ENCODE assay signal across 28 cellular contexts in the genomic region with DNA sequence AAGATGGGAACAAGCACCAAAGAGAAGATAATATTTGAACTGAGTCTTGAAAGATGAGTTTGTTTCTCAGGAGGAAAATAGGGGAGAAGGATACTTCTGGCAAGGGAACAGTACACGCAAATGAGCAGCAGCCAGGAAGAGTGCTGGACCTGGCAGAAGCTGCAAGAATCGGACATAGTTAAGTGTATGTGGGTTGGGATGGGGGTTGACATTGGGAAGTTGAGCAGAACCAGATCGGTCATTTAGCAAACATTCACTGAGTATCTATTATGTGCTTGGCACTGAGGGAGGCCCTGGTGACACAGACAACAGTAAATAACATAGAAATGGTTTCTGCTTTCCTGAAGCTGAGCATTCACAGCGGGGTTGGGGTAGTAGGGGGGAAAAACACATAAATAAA.
"Had no signal": no experiment of that assay in that cellular context is flagged by ENCODE, and none has a peak within 500 bp of the region (broad histone marks: within the 10 kb centered on the region; RNA-seq: fewer than 3 reads in every experiment).

No MANE protein-coding gene starts in this region.

- DNase-seq: activated B cell treated with CpG ODN at 0.5 μM for 24 hours; activated CD4-positive, alpha-beta memory T cell treated with anti-CD3 and anti-CD28 coated beads for 36 hours; activated CD4-positive, alpha-beta T cell treated with anti-CD3 and anti-CD28 coated beads for 4 hours; activated CD4-positive, alpha-beta T cell treated with anti-CD3 and anti-CD28 coated beads, Interleukin-2, amount 10 ng/mL, durations not matched to agents 24 days and 14 days; activated CD4-positive, alpha-beta T cell treated with anti-CD3 and anti-CD28 coated beads, Interleukin-2, amount 50 U/mL, for 1 hour; activated CD4-positive, alpha-beta T cell treated with anti-CD3 and anti-CD28 coated beads, Interleukin-2, amount 50 U/mL, for 4 hours; activated CD4-positive, CD25-positive, alpha-beta regulatory T cell treated with anti-CD3 and anti-CD28 coated beads, Interleukin-2, amount 50 U/mL, for 72 hours; activated CD8-positive, alpha-beta memory T cell treated with anti-CD3 and anti-CD28 coated beads, Interleukin-2, amount 50 U/mL, for 4 hours; activated CD8-positive, alpha-beta T cell treated with anti-CD3 and anti-CD28 coated beads for 36 hours; activated effector memory CD4-positive, alpha-beta T cell treated with anti-CD3 and anti-CD28 coated beads, Interleukin-2, amount 50 U/mL, for 16 hours; activated gamma-delta T cell treated with Interleukin-2 at 50 U/mL for 16 hours; activated naive CD4-positive, alpha-beta T cell; activated naive CD4-positive, alpha-beta T cell treated with anti-CD3 and anti-CD28 coated beads for 36 hours; activated naive CD4-positive, alpha-beta T cell treated with anti-CD3 and anti-CD28 coated beads, Interleukin-2, amount 50 U/mL, for 16 hours; activated naive CD8-positive, alpha-beta T cell treated with anti-CD3 and anti-CD28 coated beads for 36 hours; activated T-cell treated with anti-CD3 and anti-CD28 coated beads for 4 hours; activated T-cell treated with anti-CD3 and anti-CD28 coated beads, Interleukin-2, amount 50 U/mL, for 1 hour; activated T-cell treated with anti-CD3 and anti-CD28 coated beads, Interleukin-2, amount 50 U/mL, for 4 hours; activated T-cell treated with anti-CD3 and anti-CD28 coated beads, Interleukin-2, amount 50 U/mL, for 72 hours; adrenal gland; amniotic stem cell; aorta; brain microvascular endothelial cell; central memory CD4-positive, alpha-beta T cell; T-helper 9 cell had no signal

- ATAC-seq: activated CD8-positive, alpha-beta T cell treated with anti-CD3 and anti-CD28 coated beads for 36 hours; activated naive CD4-positive, alpha-beta T cell treated with anti-CD3 and anti-CD28 coated beads, Interleukin-2, amount 50 U/mL, for 72 hours; activated T-cell treated with anti-CD3 and anti-CD28 coated beads, Interleukin-2, amount 50 U/mL, for 4 hours; activated T-cell treated with anti-CD3 and anti-CD28 coated beads, Interleukin-2, amount 50 U/mL, for 72 hours; activated T-helper 17 cell treated with anti-CD3 and anti-CD28 coated beads, Interleukin-2, amount 50 U/mL, for 72 hours; body of pancreas had no signal
